4 cellular contexts compared by ENCODE assay signal in the genomic region with DNA sequence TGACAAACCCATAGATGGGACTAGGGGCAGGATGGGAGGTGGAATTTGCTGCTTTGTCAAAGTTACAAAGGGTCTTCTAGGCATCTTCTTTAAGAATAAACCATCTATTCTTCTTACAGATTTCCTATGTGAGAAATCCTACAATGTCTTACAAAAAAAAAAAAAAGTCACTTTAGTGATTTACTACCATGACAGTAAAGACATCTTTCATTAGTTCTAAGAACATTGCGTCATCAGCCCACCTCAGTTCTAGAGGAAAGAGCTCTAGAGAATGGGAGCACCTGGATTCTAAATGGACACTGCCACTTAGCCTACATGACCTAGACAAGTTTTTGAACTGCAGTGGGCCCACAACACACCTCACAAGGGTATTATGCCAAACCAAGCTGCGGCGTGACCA.
TF ChIP-seq lines count a peak whose summit lies in the region.

No MANE protein-coding gene starts in this region.

TF ChIP-seq in HepG2, 621 proteins besides CTCF, POLR2A, EP300 and RAD21:
- TF ChIP-seq GZF1 (CRISPR knock-in tag; IDR thresholded peaks at IDR 0.05) = no peak
- TF ChIP-seq BRCA1 (CRISPR knock-in tag; IDR thresholded peaks at IDR 0.05) = no peak
- TF ChIP-seq ZNF329 (CRISPR knock-in tag; IDR thresholded peaks at IDR 0.05; ENCODE audit: low read depth) = no peak
- TF ChIP-seq, protein P1, sequence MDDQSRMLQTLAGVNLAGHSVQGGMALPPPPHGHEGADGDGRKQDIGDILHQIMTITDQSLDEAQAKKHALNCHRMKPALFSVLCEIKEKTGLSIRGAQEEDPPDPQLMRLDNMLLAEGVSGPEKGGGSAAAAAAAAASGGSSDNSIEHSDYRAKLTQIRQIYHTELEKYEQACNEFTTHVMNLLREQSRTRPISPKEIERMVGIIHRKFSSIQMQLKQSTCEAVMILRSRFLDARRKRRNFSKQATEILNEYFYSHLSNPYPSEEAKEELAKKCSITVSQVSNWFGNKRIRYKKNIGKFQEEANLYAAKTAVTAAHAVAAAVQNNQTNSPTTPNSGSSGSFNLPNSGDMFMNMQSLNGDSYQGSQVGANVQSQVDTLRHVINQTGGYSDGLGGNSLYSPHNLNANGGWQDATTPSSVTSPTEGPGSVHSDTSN (CRISPR knock-in tag; IDR thresholded peaks at IDR 0.05; ENCODE audit: borderline replicate concordance) = no peak
- peak; percentile 66 for TF ChIP-seq CEBPB (IDR thresholded peaks at IDR 0.05; ENCODE audit: borderline replicate concordance, low read depth, low read length)

TF ChIP-seq in IMR-90, 13 proteins besides CTCF, POLR2A, EP300 and RAD21:
- peak; percentile 49 for TF ChIP-seq CEBPB (IDR thresholded peaks at IDR 0.05; ENCODE audit: low read depth, low read length)
- no peak for TF ChIP-seq CHD1 (IDR thresholded peaks at IDR 0.05; ENCODE audit: low read depth, low read length)

TF ChIP-seq in K562, 482 proteins besides CTCF, POLR2A, EP300 and RAD21 (continues in another document):
- no peak for TF ChIP-seq XRCC3 (IDR thresholded peaks at IDR 0.05)
- TF ChIP-seq TRIM24 (IDR thresholded peaks at IDR 0.05) = peak in 1 of 2 experiments; percentile 12; a peak in 1 of 4 replicates
- no peak for TF ChIP-seq KAT7 (CRISPR knock-in tag; IDR thresholded peaks at IDR 0.05; ENCODE audit: borderline replicate concordance)
- no peak for TF ChIP-seq NUFIP1 (IDR thresholded peaks at IDR 0.05; ENCODE audit: partially characterized antibody)
- TF ChIP-seq, protein P2, sequence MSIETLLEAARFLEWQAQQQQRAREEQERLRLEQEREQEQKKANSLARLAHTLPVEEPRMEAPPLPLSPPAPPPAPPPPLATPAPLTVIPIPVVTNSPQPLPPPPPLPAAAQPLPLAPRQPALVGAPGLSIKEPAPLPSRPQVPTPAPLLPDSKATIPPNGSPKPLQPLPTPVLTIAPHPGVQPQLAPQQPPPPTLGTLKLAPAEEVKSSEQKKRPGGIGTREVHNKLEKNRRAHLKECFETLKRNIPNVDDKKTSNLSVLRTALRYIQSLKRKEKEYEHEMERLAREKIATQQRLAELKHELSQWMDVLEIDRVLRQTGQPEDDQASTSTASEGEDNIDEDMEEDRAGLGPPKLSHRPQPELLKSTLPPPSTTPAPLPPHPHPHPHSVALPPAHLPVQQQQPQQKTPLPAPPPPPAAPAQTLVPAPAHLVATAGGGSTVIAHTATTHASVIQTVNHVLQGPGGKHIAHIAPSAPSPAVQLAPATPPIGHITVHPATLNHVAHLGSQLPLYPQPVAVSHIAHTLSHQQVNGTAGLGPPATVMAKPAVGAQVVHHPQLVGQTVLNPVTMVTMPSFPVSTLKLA (conservative IDR thresholded peaks at IDR 0.05) = no peak
- TF ChIP-seq CEBPG (CRISPR knock-in tag; IDR thresholded peaks at IDR 0.05) = no peak
- TF ChIP-seq CEBPG (tag; conservative IDR thresholded peaks at IDR 0.05 in 1 of 2, IDR thresholded peaks at IDR 0.05 in 1 of 2) = peak; percentile 79 to 87
- TF ChIP-seq RBM34 (IDR thresholded peaks at IDR 0.05; ENCODE audit: borderline replicate concordance, insufficient read depth, low read length) = no peak
- TF ChIP-seq SAFB (IDR thresholded peaks at IDR 0.05; ENCODE audit: borderline replicate concordance, low read depth, low read length) = no peak
- TF ChIP-seq, protein P3, sequence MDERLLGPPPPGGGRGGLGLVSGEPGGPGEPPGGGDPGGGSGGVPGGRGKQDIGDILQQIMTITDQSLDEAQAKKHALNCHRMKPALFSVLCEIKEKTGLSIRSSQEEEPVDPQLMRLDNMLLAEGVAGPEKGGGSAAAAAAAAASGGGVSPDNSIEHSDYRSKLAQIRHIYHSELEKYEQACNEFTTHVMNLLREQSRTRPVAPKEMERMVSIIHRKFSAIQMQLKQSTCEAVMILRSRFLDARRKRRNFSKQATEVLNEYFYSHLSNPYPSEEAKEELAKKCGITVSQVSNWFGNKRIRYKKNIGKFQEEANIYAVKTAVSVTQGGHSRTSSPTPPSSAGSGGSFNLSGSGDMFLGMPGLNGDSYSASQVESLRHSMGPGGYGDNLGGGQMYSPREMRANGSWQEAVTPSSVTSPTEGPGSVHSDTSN (CRISPR knock-in tag; IDR thresholded peaks at IDR 0.05; ENCODE audit: low read depth) = no peak
- TF ChIP-seq, protein P3 (tag; conservative IDR thresholded peaks at IDR 0.05; ENCODE audit: low read depth) = peak; percentile 50; the same call in 1 of the 2 replicates
- no peak for TF ChIP-seq SPI1 (IDR thresholded peaks at IDR 0.05; ENCODE audit: borderline replicate concordance, low read depth, low read length)
- TF ChIP-seq STAG1 (CRISPR knock-in tag; IDR thresholded peaks at IDR 0.05; ENCODE audit: borderline replicate concordance) = no peak
- TF ChIP-seq, protein P4, sequence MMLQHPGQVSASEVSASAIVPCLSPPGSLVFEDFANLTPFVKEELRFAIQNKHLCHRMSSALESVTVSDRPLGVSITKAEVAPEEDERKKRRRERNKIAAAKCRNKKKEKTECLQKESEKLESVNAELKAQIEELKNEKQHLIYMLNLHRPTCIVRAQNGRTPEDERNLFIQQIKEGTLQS (IDR thresholded peaks at IDR 0.05) = peak; percentile 82
- TF ChIP-seq, protein P4 (CRISPR knock-in tag; conservative IDR thresholded peaks at IDR 0.05) = no peak
- TF ChIP-seq HDAC8 (tag; IDR thresholded peaks at IDR 0.05) = no peak
- peak; percentile 83 for TF ChIP-seq MEIS2 (IDR thresholded peaks at IDR 0.05; ENCODE audit: partially characterized antibody)
- TF ChIP-seq SREBF2 (CRISPR knock-in tag; IDR thresholded peaks at IDR 0.05) = no peak
- peak; percentile 49; the same call in 1 of the 2 replicates for TF ChIP-seq CEBPB (tag; IDR thresholded peaks at IDR 0.05)
- TF ChIP-seq, protein P5, sequence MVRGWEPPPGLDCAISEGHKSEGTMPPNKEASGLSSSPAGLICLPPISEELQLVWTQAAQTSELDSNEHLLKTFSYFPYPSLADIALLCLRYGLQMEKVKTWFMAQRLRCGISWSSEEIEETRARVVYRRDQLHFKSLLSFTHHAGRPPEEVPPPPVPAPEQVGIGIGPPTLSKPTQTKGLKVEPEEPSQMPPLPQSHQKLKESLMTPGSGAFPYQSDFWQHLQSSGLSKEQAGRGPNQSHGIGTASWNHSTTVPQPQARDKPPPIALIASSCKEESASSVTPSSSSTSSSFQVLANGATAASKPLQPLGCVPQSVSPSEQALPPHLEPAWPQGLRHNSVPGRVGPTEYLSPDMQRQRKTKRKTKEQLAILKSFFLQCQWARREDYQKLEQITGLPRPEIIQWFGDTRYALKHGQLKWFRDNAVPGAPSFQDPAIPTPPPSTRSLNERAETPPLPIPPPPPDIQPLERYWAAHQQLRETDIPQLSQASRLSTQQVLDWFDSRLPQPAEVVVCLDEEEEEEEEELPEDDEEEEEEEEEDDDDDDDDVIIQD (CRISPR knock-in tag; IDR thresholded peaks at IDR 0.05) = no peak

TF ChIP-seq in H1, 55 proteins besides CTCF, POLR2A, EP300 and RAD21:
- TF ChIP-seq HDAC6 (IDR thresholded peaks at IDR 0.05; ENCODE audit: low read depth, low read length) (no peak), CEBPB (IDR thresholded peaks at IDR 0.05; ENCODE audit: low read depth, low read length) (peak; percentile 53; the same call in 1 of the 2 replicates)
TF ChIP-seq in H1: peak in this region for 1.
